1 cellular context compared by ENCODE assay signal in the genomic region with DNA sequence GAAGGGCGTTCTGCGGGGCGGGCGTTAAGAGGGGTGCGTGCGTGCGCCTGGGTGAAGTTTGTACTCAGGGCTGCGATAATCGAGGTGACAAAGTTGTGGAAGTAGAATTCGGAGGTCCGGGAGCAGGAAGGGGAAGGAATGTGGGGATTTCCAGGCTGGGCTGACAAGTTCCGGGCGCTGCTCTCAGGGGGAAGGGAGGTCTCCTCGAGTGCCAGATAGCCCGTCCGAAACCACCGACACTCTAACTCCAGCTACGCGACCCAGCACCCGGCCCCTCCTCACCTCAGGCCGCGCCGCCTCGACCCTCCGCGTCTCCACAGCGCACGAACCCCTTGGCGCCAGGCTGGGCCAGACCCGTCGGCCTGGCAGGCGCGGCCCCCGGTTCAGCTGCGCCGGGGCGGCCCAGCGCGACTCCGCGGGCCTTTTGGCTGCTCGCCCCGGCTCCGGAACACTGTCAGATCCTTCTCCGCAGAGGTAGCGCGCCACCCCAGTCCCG.
A peak's percentile ranks its signal among the peaks of the same experiment; 100 is the strongest.
TF ChIP-seq lines count a peak whose summit lies in the region.

A gene (minus strand): TSS at position 462 of the 496 bp plus-strand sequence. CDS start 18,685 bp downstream, outside the sequence.

TF ChIP-seq in K562, 482 proteins besides CTCF, POLR2A, EP300 and RAD21 (continued from another document):
- TF ChIP-seq FOSL1 (tag; conservative IDR thresholded peaks at IDR 0.05): peak; percentile 8; the same call in 1 of the 2 replicates
- 0 out of 2 replicates have a peak, but pooled peaks have one; percentile 59 for TF ChIP-seq GATAD2A (IDR thresholded peaks at IDR 0.05)
- TF ChIP-seq MCM5 (IDR thresholded peaks at IDR 0.05; ENCODE audit: low read depth): no peak
- TF ChIP-seq, protein P1, sequence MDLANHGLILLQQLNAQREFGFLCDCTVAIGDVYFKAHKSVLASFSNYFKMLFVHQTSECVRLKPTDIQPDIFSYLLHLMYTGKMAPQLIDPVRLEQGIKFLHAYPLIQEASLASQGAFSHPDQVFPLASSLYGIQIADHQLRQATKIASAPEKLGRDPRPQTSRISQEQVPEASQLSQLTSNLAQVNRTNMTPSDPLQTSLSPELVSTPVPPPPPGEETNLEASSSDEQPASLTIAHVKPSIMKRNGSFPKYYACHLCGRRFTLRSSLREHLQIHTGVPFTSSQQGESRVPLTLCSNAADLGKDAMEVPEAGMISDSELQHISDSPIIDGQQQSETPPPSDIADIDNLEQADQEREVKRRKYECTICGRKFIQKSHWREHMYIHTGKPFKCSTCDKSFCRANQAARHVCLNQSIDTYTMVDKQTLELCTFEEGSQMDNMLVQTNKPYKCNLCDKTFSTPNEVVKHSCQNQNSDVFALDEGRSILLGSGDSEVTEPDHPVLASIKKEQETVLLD (IDR thresholded peaks at IDR 0.05): no peak
- TF ChIP-seq, protein P2, sequence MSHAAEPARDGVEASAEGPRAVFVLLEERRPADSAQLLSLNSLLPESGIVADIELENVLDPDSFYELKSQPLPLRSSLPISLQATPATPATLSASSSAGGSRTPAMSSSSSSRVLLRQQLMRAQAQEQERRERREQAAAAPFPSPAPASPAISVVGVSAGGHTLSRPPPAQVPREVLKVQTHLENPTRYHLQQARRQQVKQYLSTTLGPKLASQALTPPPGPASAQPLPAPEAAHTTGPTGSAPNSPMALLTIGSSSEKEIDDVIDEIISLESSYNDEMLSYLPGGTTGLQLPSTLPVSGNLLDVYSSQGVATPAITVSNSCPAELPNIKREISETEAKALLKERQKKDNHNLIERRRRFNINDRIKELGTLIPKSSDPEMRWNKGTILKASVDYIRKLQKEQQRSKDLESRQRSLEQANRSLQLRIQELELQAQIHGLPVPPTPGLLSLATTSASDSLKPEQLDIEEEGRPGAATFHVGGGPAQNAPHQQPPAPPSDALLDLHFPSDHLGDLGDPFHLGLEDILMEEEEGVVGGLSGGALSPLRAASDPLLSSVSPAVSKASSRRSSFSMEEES (CRISPR knock-in tag; IDR thresholded peaks at IDR 0.05): no peak
- TF ChIP-seq, protein P3, sequence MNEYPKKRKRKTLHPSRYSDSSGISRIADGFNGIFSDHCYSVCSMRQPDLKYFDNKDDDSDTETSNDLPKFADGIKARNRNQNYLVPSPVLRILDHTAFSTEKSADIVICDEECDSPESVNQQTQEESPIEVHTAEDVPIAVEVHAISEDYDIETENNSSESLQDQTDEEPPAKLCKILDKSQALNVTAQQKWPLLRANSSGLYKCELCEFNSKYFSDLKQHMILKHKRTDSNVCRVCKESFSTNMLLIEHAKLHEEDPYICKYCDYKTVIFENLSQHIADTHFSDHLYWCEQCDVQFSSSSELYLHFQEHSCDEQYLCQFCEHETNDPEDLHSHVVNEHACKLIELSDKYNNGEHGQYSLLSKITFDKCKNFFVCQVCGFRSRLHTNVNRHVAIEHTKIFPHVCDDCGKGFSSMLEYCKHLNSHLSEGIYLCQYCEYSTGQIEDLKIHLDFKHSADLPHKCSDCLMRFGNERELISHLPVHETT (CRISPR knock-in tag; conservative IDR thresholded peaks at IDR 0.05 in 1 of 2, IDR thresholded peaks at IDR 0.05 in 1 of 2): no peak
- TF ChIP-seq, protein P4, sequence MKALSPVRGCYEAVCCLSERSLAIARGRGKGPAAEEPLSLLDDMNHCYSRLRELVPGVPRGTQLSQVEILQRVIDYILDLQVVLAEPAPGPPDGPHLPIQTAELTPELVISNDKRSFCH (CRISPR knock-in tag; IDR thresholded peaks at IDR 0.05): no peak
- TF ChIP-seq, protein P4 (tag; IDR thresholded peaks at IDR 0.05): peak; percentile 56; the same call in 1 of the 2 replicates
- TF ChIP-seq FIP1L1 (IDR thresholded peaks at IDR 0.05; ENCODE audit: low read depth, low read length, poor library complexity, severe bottlenecking): no peak
- TF ChIP-seq JUN (IDR thresholded peaks at IDR 0.05; ENCODE audit: borderline replicate concordance, low read depth, low read length): no peak
- TF ChIP-seq JUN (CRISPR knock-in tag; IDR thresholded peaks at IDR 0.05; ENCODE audit: borderline replicate concordance): no peak
- TF ChIP-seq ZNF232 (CRISPR knock-in tag; IDR thresholded peaks at IDR 0.05): no peak
- peak; percentile 77 for TF ChIP-seq TAF1 (IDR thresholded peaks at IDR 0.05; ENCODE audit: control insufficient read depth, extremely low read depth, insufficient read depth, low read length, severe bottlenecking)
- peak in 1 of 2 experiments; percentile 71; a peak in 1 of 4 replicates for TF ChIP-seq HDAC1 (IDR thresholded peaks at IDR 0.05)
- no peak for TF ChIP-seq NBN (IDR thresholded peaks at IDR 0.05; ENCODE audit: low read depth)
- no peak for TF ChIP-seq RBM39 (optimal IDR thresholded peaks at IDR 0.05; ENCODE audit: low read depth, low read length)
- no peak for TF ChIP-seq FOXK1 (CRISPR knock-in tag; IDR thresholded peaks at IDR 0.05; ENCODE audit: borderline replicate concordance)
- peak; percentile 24 for TF ChIP-seq HNRNPK (IDR thresholded peaks at IDR 0.05; ENCODE audit: low read depth, low read length, poor library complexity, severe bottlenecking)
- TF ChIP-seq, protein P5, sequence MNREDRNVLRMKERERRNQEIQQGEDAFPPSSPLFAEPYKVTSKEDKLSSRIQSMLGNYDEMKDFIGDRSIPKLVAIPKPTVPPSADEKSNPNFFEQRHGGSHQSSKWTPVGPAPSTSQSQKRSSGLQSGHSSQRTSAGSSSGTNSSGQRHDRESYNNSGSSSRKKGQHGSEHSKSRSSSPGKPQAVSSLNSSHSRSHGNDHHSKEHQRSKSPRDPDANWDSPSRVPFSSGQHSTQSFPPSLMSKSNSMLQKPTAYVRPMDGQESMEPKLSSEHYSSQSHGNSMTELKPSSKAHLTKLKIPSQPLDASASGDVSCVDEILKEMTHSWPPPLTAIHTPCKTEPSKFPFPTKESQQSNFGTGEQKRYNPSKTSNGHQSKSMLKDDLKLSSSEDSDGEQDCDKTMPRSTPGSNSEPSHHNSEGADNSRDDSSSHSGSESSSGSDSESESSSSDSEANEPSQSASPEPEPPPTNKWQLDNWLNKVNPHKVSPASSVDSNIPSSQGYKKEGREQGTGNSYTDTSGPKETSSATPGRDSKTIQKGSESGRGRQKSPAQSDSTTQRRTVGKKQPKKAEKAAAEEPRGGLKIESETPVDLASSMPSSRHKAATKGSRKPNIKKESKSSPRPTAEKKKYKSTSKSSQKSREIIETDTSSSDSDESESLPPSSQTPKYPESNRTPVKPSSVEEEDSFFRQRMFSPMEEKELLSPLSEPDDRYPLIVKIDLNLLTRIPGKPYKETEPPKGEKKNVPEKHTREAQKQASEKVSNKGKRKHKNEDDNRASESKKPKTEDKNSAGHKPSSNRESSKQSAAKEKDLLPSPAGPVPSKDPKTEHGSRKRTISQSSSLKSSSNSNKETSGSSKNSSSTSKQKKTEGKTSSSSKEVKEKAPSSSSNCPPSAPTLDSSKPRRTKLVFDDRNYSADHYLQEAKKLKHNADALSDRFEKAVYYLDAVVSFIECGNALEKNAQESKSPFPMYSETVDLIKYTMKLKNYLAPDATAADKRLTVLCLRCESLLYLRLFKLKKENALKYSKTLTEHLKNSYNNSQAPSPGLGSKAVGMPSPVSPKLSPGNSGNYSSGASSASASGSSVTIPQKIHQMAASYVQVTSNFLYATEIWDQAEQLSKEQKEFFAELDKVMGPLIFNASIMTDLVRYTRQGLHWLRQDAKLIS (CRISPR knock-in tag; IDR thresholded peaks at IDR 0.05): peak; percentile 56; the same call in 1 of the 2 replicates
- 0 out of 2 replicates have a peak, but pooled peaks have one; percentile 53 for TF ChIP-seq ZNF830 (CRISPR knock-in tag; IDR thresholded peaks at IDR 0.05)
- peak; percentile 46; the same call in 1 of the 2 replicates for TF ChIP-seq HDAC2 (IDR thresholded peaks at IDR 0.05)
- TF ChIP-seq, protein P6, sequence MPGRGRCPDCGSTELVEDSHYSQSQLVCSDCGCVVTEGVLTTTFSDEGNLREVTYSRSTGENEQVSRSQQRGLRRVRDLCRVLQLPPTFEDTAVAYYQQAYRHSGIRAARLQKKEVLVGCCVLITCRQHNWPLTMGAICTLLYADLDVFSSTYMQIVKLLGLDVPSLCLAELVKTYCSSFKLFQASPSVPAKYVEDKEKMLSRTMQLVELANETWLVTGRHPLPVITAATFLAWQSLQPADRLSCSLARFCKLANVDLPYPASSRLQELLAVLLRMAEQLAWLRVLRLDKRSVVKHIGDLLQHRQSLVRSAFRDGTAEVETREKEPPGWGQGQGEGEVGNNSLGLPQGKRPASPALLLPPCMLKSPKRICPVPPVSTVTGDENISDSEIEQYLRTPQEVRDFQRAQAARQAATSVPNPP (IDR thresholded peaks at IDR 0.05; ENCODE audit: borderline replicate concordance, insufficient read depth, insufficient read length): no peak
- TF ChIP-seq EWSR1 (IDR thresholded peaks at IDR 0.05; ENCODE audit: borderline replicate concordance, low read depth, partially characterized antibody): no peak
- TF ChIP-seq, protein P7, sequence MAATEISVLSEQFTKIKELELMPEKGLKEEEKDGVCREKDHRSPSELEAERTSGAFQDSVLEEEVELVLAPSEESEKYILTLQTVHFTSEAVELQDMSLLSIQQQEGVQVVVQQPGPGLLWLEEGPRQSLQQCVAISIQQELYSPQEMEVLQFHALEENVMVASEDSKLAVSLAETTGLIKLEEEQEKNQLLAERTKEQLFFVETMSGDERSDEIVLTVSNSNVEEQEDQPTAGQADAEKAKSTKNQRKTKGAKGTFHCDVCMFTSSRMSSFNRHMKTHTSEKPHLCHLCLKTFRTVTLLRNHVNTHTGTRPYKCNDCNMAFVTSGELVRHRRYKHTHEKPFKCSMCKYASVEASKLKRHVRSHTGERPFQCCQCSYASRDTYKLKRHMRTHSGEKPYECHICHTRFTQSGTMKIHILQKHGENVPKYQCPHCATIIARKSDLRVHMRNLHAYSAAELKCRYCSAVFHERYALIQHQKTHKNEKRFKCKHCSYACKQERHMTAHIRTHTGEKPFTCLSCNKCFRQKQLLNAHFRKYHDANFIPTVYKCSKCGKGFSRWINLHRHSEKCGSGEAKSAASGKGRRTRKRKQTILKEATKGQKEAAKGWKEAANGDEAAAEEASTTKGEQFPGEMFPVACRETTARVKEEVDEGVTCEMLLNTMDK (IDR thresholded peaks at IDR 0.05; ENCODE audit: borderline replicate concordance, insufficient read depth, low read depth, low read length, poor library complexity, severe bottlenecking): peak; percentile 10
- 0 out of 2 replicates have a peak, but pooled peaks have one; percentile 25 for TF ChIP-seq TOE1 (IDR thresholded peaks at IDR 0.05; ENCODE audit: borderline replicate concordance)
- no peak for TF ChIP-seq TOE1 (CRISPR knock-in tag; IDR thresholded peaks at IDR 0.05; ENCODE audit: borderline replicate concordance, low read depth)
- no peak for TF ChIP-seq MYBL2 (IDR thresholded peaks at IDR 0.05; ENCODE audit: low read depth)
- TF ChIP-seq MYBL2 (CRISPR knock-in tag; IDR thresholded peaks at IDR 0.05; ENCODE audit: borderline replicate concordance): no peak
- no peak for TF ChIP-seq ZNF766 (CRISPR knock-in tag; conservative IDR thresholded peaks at IDR 0.05)
- TF ChIP-seq COPS2 (conservative IDR thresholded peaks at IDR 0.05): no peak
- peak; percentile 25; the same call in 1 of the 2 replicates for TF ChIP-seq TEAD4 (IDR thresholded peaks at IDR 0.05; ENCODE audit: low read length)
- no peak for TF ChIP-seq TEAD4 (CRISPR knock-in tag; IDR thresholded peaks at IDR 0.05; ENCODE audit: borderline replicate concordance)
- 0 out of 2 replicates have a peak, but pooled peaks have one; percentile 4 for TF ChIP-seq L3MBTL2 (IDR thresholded peaks at IDR 0.05)
- peak; percentile 51 for TF ChIP-seq CHD1 (IDR thresholded peaks at IDR 0.05; ENCODE audit: low read length)
